In genomic region chr16:87068751-87069150, GRCh38 we compare ENCODE assay signal across 22 cellular contexts.
A peak's percentile ranks its signal among the peaks of the same experiment; 100 is the strongest.
DNase-seq lines count a peak whose midpoint lies in the region; ATAC-seq and TF ChIP-seq lines count a peak whose summit lies in the region.
"Had no signal": no experiment of that assay in that cellular context is flagged by ENCODE, and none has a peak within 500 bp of the region (broad histone marks: within the 10 kb centered on the region; RNA-seq: fewer than 3 reads in every experiment).

No MANE protein-coding gene starts in this region.

- H3K36me3 ChIP-seq in ascending aorta (no peaks in the 10 kb centered on the region), endodermal cell (ENCODE audit: control insufficient read depth, insufficient read depth, low read length) (no peaks in the 10 kb centered on the region), aorta (ENCODE audit: control insufficient read depth in 1 of 2, insufficient read depth in 2 of 2, low read length in 1 of 2) (no peaks in the 10 kb centered on the region)

- H3K4me3 ChIP-seq in ascending aorta (peak overlapping the region in 1 of 2 donors; percentile 44), endodermal cell (ENCODE audit: low read length) (no peak overlapping the region), aorta (ENCODE audit: low read length in 2 of 2) (no peak overlapping the region)
- H3K4me3 ChIP-seq: A549, K562 had no signal

- WGBS in endodermal cell (ENCODE audit: insufficient coverage in 1 of 2, insufficient read length in 1 of 2), 2 experiments, result 94 to 96% methylated on average over 18 to 21 of the region's 21 CpGs
- 58 to 65% methylated on average over 21 of the region's 21 CpGs for WGBS in aorta, 2 donors

- CTCF ChIA-PET in T-cell (lab: Charles Lee), result no interaction called here

- intact Hi-C loops in ascending aorta (cut with DNase I), result loop anchor here (2.0 to 5.0 kb wide), 4 partner anchors 59 to 314 kb away; partner anchors contain the start of gene FBXO31
- intact Hi-C loops in aorta (cut with DNase I), result loop anchor here (5.0 kb wide), 4 partner anchors 59 to 209 kb away; no protein-coding TSS in a partner anchor

- H3K9me3 ChIP-seq in ascending aorta (no peaks in the 10 kb centered on the region), endodermal cell (ENCODE audit: control insufficient read depth, low read length) (no peaks in the 10 kb centered on the region), aorta (ENCODE audit: control insufficient read depth, low read length) (no peaks in the 10 kb centered on the region)
- H3K9me3 ChIP-seq: A549, Caco-2 had no signal

- H3K27me3 Mint-ChIP-seq in endodermal cell (ENCODE audit: insufficient read depth) (no peaks in the 10 kb centered on the region), T-cell (peaks cover 20 to 29% of the 10 kb centered on the region in 2 donors)

- H3K4me1 Mint-ChIP-seq in endodermal cell (peaks cover 19% of the 10 kb centered on the region), T-cell (peaks cover 0 to 3% (median 0%) of the 10 kb centered on the region in 3 donors)

- H3K9ac ChIP-seq in endodermal cell (ENCODE audit: extremely low read depth, low read length, poor library complexity, severe bottlenecking), result no peak overlapping the region

- H3K27ac ChIP-seq in ascending aorta, result peak overlapping the region; percentile 77 to 83
- peak overlapping the region; percentile 71 for H3K27ac ChIP-seq in endodermal cell (ENCODE audit: low read depth, low read length)
- H3K27ac ChIP-seq in aorta (ENCODE audit: low read depth in 1 of 2, low read length in 2 of 2), result peak overlapping the region; percentile 13 to 18
- H3K27ac ChIP-seq: A549, C4-2B had no signal

- H3K27ac Mint-ChIP-seq in endodermal cell (no peak overlapping the region), T-cell (no peak overlapping the region)
- H3K27ac Mint-ChIP-seq: CD8-positive, alpha-beta T cell had no signal

- ATAC-seq in omental fat pad (ENCODE audit: low FRiP score) (peak; percentile 27), aorta (ENCODE audit: low FRiP score) (peak; percentile 35), T-cell (replicated peaks in 1 of 4) (no peak), GM19395 (IDR thresholded peaks at IDR 0.05; ENCODE audit: unreplicated experiment) (no peak)
- ATAC-seq: A549; CD8-positive, alpha-beta T cell; HepG2; K562 had no signal

- POLR2A ChIA-PET in T-cell (lab: Charles Lee), result no interaction called here

- TF ChIP-seq CTCF in ascending aorta (IDR thresholded peaks at IDR 0.05) (no peak), endodermal cell (conservative IDR thresholded peaks at IDR 0.05) (no peak), omental fat pad (IDR thresholded peaks at IDR 0.05) (no peak)

- no peaks in the 10 kb centered on the region for H3K9me3 Mint-ChIP-seq in endodermal cell
- no peaks in the 10 kb centered on the region for H3K9me3 Mint-ChIP-seq in T-cell
- H3K9me3 Mint-ChIP-seq: CD8-positive, alpha-beta T cell had no signal

- no peak for DNase-seq in ascending aorta (ENCODE audit: low spot score in 2 of 2)
- DNase-seq in endodermal cell, result peak; percentile 35
- DNase-seq in omental fat pad (ENCODE audit: low spot score), result no peak
- no peak for DNase-seq in aorta
- no peak for DNase-seq in T-cell
- DNase-seq in NOMO-1 treated with DMSO at 0.1 percent for 48 hours (lab: John Stamatoyannopoulos, UW; ENCODE audit: unreplicated experiment), result no peak
- DNase-seq: Caco-2, DMS79 treated with DMSO at 0.1 percent for 48 hours, GF-D8, Kasumi-1, NCI-H1105 treated with DMSO at 0.1 percent for 48 hours, NCI-H2029, NCI-H446 treated with DMSO at 0.1 percent for 48 hours, NCI-H526, Right ventricle myocardium superior, RPMI8226 had no signal

- H3K4me1 ChIP-seq in ascending aorta (peaks cover 0 to 2% of the 10 kb centered on the region in 2 donors), endodermal cell (ENCODE audit: control insufficient read depth, insufficient read depth, low read length) (no peaks in the 10 kb centered on the region), aorta (ENCODE audit: control insufficient read depth in 1 of 2, insufficient read depth in 2 of 2, low read length in 2 of 2) (no peaks in the 10 kb centered on the region)
- H3K4me1 ChIP-seq: A549, Caco-2 had no signal

- H3K4me3 Mint-ChIP-seq in endodermal cell, result no peak overlapping the region
- no peak overlapping the region for H3K4me3 Mint-ChIP-seq in T-cell
- H3K4me3 Mint-ChIP-seq: CD8-positive, alpha-beta T cell had no signal

- H3K27me3 ChIP-seq in ascending aorta (no peaks in the 10 kb centered on the region), endodermal cell (ENCODE audit: control insufficient read depth, insufficient read depth, low read length, poor library complexity, severe bottlenecking) (peaks cover 6% of the 10 kb centered on the region), aorta (ENCODE audit: control insufficient read depth in 1 of 2, insufficient read depth in 2 of 2, low read length in 1 of 2) (no peaks in the 10 kb centered on the region)

- H3K36me3 Mint-ChIP-seq in endodermal cell (ENCODE audit: low read depth) (no peaks in the 10 kb centered on the region), T-cell (no peaks in the 10 kb centered on the region)
- H3K36me3 Mint-ChIP-seq: CD8-positive, alpha-beta T cell had no signal

Comparison
In these comparisons a context has a peak if more than half of its experiments do, and no peak if none do; other contexts are left out.
1. H3K27ac ChIP-seq: peak in every context shown above with its lines; median percentile 80 in ascending aorta; 71 in endodermal cell; 16 in aorta.
2. ATAC-seq: peak in omental fat pad (single experiment) and aorta (single experiment); none in T-cell (0 of 4) and GM19395 (single experiment).